Comparison of ENCODE assay signal across 11 cellular contexts in the genomic region with DNA sequence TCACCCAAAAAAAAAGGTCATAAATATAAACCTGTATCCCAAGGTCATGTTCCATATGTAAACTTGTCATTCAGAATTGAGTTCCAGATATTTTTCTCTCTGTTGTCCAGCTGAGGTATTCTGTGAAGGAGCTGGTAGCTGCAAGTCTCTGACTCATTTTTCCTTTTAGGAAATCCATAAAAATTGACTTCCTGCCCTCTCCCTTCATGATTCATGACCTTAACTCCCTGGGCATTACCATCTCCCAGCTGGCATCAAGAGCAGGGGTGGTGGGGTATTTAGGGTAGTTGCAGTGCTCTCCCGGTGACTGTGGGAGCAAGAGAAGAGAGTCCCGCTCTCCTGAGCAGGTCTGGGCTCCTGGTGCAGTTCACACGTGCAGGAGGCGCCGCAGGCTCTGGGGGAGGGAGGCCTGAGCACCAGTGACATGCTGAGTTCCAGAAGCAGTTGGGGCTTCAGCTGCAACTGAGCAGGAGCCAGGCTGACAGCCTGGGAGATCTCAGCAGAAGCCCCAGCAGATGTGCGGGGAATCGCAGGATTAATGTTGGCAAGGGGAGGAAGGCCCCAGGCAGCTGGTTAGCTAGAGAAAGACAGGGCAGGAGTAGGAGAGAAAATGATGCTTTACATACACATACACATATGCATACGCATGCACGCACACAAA.
DNase-seq lines count a peak whose midpoint lies in the region; ATAC-seq and TF ChIP-seq lines count a peak whose summit lies in the region.
"Had no signal": no experiment of that assay in that cellular context is flagged by ENCODE, and none has a peak within 500 bp of the region (broad histone marks: within the 10 kb centered on the region; RNA-seq: fewer than 3 reads in every experiment).

No MANE protein-coding gene starts in this region.

- H3K9ac ChIP-seq in GM23248 (no peak overlapping the region), neuronal stem cell (ENCODE audit: low read depth, low read length, poor library complexity) (no peak overlapping the region)

- H4K8ac ChIP-seq in neuronal stem cell (ENCODE audit: low read depth, low read length), result no peak overlapping the region

- no peak overlapping the region for H2BK120ac ChIP-seq in neuronal stem cell (ENCODE audit: low read depth, low read length)

- H2BK15ac ChIP-seq in neuronal stem cell (ENCODE audit: low read length), result no peak overlapping the region

- H3K9me3 ChIP-seq in GM23248 (ENCODE audit: low read depth) (no peaks in the 10 kb centered on the region), prostate gland (no peaks in the 10 kb centered on the region), neuronal stem cell (replicated peaks in 1 of 2; ENCODE audit: control insufficient read depth in 2 of 2, insufficient read depth in 1 of 2, low read depth in 1 of 2, low read length in 2 of 2) (no peaks in the 10 kb centered on the region)

- H3K4me1 ChIP-seq in GM23248 (ENCODE audit: insufficient read depth), result peaks cover 8% of the 10 kb centered on the region; the same call in 1 of the 2 replicates
- H3K4me1 ChIP-seq in prostate gland (replicated peaks), result no peaks in the 10 kb centered on the region
- H3K4me1 ChIP-seq in neuronal stem cell (ENCODE audit: control insufficient read depth in 2 of 2, insufficient read depth in 1 of 2, low read depth in 1 of 2, low read length in 2 of 2), result peaks cover 0 to 6% of the 10 kb centered on the region in 2 donors

- H3F3A ChIP-seq in GM23248 (ENCODE audit: insufficient read depth), result no peaks in the 10 kb centered on the region

- no peak overlapping the region for H3K4me3 ChIP-seq in GM23248
- H3K4me3 ChIP-seq in prostate gland, result no peak overlapping the region
- H3K4me3 ChIP-seq in neuronal stem cell (ENCODE audit: low read length in 2 of 2), result no peak overlapping the region
- H3K4me3 ChIP-seq: GM23338 had no signal

- H4K91ac ChIP-seq in neuronal stem cell (ENCODE audit: low read depth, low read length, poor library complexity), result no peak overlapping the region

- in situ Hi-C loops in GM23248 (cut with MboI), result no loop called here

- H3K4me2 ChIP-seq in GM23248 (ENCODE audit: unreplicated experiment) (no peak overlapping the region), neuronal stem cell (ENCODE audit: insufficient read depth, low read length, poor library complexity, severe bottlenecking) (no peak overlapping the region)
- H3K4me2 ChIP-seq: GM23338 had no signal

- WGBS in GM23248 (ENCODE audit: low coverage in 1 of 2, low lambda C conversion rate in 2 of 2, missing lambda C conversion rate in 2 of 2), 2 experiments, result 82 to 85% methylated on average over 9 of the region's 9 CpGs
- 84% methylated on average over 9 of the region's 9 CpGs for WGBS in prostate gland
- WGBS in neuronal stem cell (ENCODE audit: extremely low coverage in 2 of 2, insufficient read length in 2 of 2, insufficient replicate concordance in 1 of 2), 2 donors, result no CpG with 5 or more reads among the region's 9 CpGs

- H3K36me3 Mint-ChIP-seq in endothelial cell (ENCODE audit: low read depth, unreplicated experiment), result peaks cover 46% of the 10 kb centered on the region

- peak; percentile 64 for DNase-seq in GM23248
- peak; percentile 88 to 91 for DNase-seq in NCI-H524 (lab: John Stamatoyannopoulos, UW)
- no peak for DNase-seq in endothelial cell (ENCODE audit: low spot score)
- DNase-seq in renal cortical epithelial cell (ENCODE audit: low read depth), result peak; percentile 71
- no peak for DNase-seq in prostate gland (ENCODE audit: low spot score)
- no peak for DNase-seq in neuronal stem cell (ENCODE audit: low spot score)
- DNase-seq in NCI-H1436 (lab: John Stamatoyannopoulos, UW), result no peak
- DNase-seq: midbrain, T1000 had no signal

- H2BK5ac ChIP-seq in neuronal stem cell (ENCODE audit: low read length), result no peak overlapping the region

- no peak overlapping the region for H2BK12ac ChIP-seq in neuronal stem cell (ENCODE audit: low read length)

- H3K9me3 Mint-ChIP-seq in endothelial cell (ENCODE audit: unreplicated experiment), result no peaks in the 10 kb centered on the region
- H3K9me3 Mint-ChIP-seq: GM23338 had no signal

- no peak overlapping the region for H2AK5ac ChIP-seq in neuronal stem cell (ENCODE audit: low read depth, low read length)

- H3K4me1 Mint-ChIP-seq in endothelial cell (ENCODE audit: unreplicated experiment), result peaks cover 16% of the 10 kb centered on the region

- peak overlapping the region; percentile 30 for H3K27ac Mint-ChIP-seq in endothelial cell (ENCODE audit: unreplicated experiment)
- H3K27ac Mint-ChIP-seq: GM23338 had no signal

- no peak overlapping the region for H3K27ac ChIP-seq in GM23248
- H3K27ac ChIP-seq in prostate gland, result no peak overlapping the region
- H3K27ac ChIP-seq in neuronal stem cell (replicated peaks; ENCODE audit: low read length), result no peak overlapping the region

- H3K79me1 ChIP-seq in neuronal stem cell (ENCODE audit: low read depth, low read length), result no peaks in the 10 kb centered on the region

- no peaks in the 10 kb centered on the region for H4K20me1 ChIP-seq in GM23248 (ENCODE audit: insufficient read depth)

- H3K79me2 ChIP-seq in GM23248 (ENCODE audit: insufficient read depth), result no peaks in the 10 kb centered on the region

- H3K4ac ChIP-seq in neuronal stem cell (ENCODE audit: low read length), result no peak overlapping the region

- no peaks in the 10 kb centered on the region for H3K36me3 ChIP-seq in GM23248 (ENCODE audit: low read depth)
- H3K36me3 ChIP-seq in prostate gland, result no peaks in the 10 kb centered on the region
- peaks cover 7 to 32% of the 10 kb centered on the region in 2 donors for H3K36me3 ChIP-seq in neuronal stem cell (replicated peaks in 1 of 2; ENCODE audit: control insufficient read depth in 2 of 2, insufficient read depth in 2 of 2, low read length in 2 of 2)

- intact Hi-C loops in prostate gland (cut with DNase I), result no loop called here

- TF ChIP-seq POLR2A in prostate gland (IDR thresholded peaks at IDR 0.05), result no peak

- H3K4me3 Mint-ChIP-seq in endothelial cell (ENCODE audit: unreplicated experiment), result no peak overlapping the region
- H3K4me3 Mint-ChIP-seq: GM23338 had no signal

- H3K18ac ChIP-seq in neuronal stem cell (ENCODE audit: low read length), result no peak overlapping the region

- TF ChIP-seq CTCF in endothelial cell (IDR thresholded peaks at IDR 0.05; ENCODE audit: unreplicated experiment) (no peak), prostate gland (IDR thresholded peaks at IDR 0.05) (no peak)

- H3K23ac ChIP-seq in neuronal stem cell (ENCODE audit: low read depth, low read length, poor library complexity), result no peak overlapping the region

- H3K27me3 ChIP-seq in GM23248 (replicated peaks; ENCODE audit: insufficient read depth), result no peaks in the 10 kb centered on the region
- H3K27me3 ChIP-seq in prostate gland (replicated peaks; ENCODE audit: insufficient read depth), result no peaks in the 10 kb centered on the region
- no peaks in the 10 kb centered on the region for H3K27me3 ChIP-seq in neuronal stem cell (ENCODE audit: control insufficient read depth in 3 of 3, insufficient read depth in 3 of 3, low read depth in 1 of 3, low read length in 3 of 3)

- no peak for ATAC-seq in GM21786 (IDR thresholded peaks at IDR 0.05; ENCODE audit: unreplicated experiment)
- ATAC-seq: GM23338 had no signal

- peaks cover 36% of the 10 kb centered on the region for H3K27me3 Mint-ChIP-seq in endothelial cell (ENCODE audit: unreplicated experiment)

- H2AFZ ChIP-seq in GM23248, result no peak overlapping the region
- no peak overlapping the region for H2AFZ ChIP-seq in neuronal stem cell (ENCODE audit: low read length)
- H2AFZ ChIP-seq: GM23338 had no signal

- H3K14ac ChIP-seq in neuronal stem cell (ENCODE audit: low read length), result no peak overlapping the region

- no peaks in the 10 kb centered on the region for H3K9me2 ChIP-seq in GM23248 (ENCODE audit: insufficient read depth)

Comparison
In these comparisons a context has a peak if more than half of its experiments do, and no peak if none do; other contexts are left out.
1. DNase-seq: peak in GM23248 (single experiment), NCI-H524 (2 of 2) and renal cortical epithelial cell (single experiment); none in endothelial cell (single experiment), prostate gland (single experiment), neuronal stem cell (single experiment) and NCI-H1436 (single experiment).